ENCODE assay signal across 21 cellular contexts in the genomic region with DNA sequence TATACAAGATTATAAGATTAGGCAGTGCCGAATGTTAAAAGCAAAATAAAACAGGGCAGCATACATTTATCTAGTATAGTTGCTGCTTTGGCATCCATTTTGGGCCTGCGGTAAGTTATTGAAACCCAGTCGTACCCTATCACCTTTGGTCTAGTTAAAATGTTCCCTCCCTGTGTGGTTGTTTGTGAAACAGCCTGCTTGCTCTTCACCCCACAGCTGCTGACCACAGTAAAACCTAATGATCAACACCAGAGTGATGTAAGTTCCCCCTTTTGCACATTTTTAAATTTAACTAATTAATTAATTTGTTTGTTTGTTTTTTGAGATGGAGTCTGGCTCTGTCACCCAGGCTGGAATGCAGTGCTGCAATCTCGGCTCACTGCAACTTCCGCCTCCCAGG. TPM values are rescaled to one million over a fixed set of nuclear protein-coding genes. Genes with fewer than 3 reads are reported as not detected.
A peak's percentile ranks its signal among the peaks of the same experiment; 100 is the strongest.
DNase-seq lines count a peak whose midpoint lies in the region; ATAC-seq and TF ChIP-seq lines count a peak whose summit lies in the region.
"Had no signal": no experiment of that assay in that cellular context is flagged by ENCODE, and none has a peak within 500 bp of the region (broad histone marks: within the 10 kb centered on the region; RNA-seq: fewer than 3 reads in every experiment).

No MANE protein-coding gene starts in this region.

- H3K4me3 ChIP-seq in MM.1S (ENCODE audit: low read length) = no peak overlapping the region
- H3K4me3 ChIP-seq: A549, gastrocnemius medialis, pancreas had no signal

- TF ChIP-seq CTCF in MM.1S (IDR thresholded peaks at IDR 0.05; ENCODE audit: low read length) = no peak
- no peak for TF ChIP-seq CTCF in CD4-positive, alpha-beta T cell (IDR thresholded peaks at IDR 0.05)

- H3K79me2 ChIP-seq in MM.1S (ENCODE audit: low read length) = peaks cover 23% of the 10 kb centered on the region

- no peaks in the 10 kb centered on the region for H4K20me1 ChIP-seq in MM.1S (ENCODE audit: insufficient read depth, low read length)

- H3K27me3 Mint-ChIP-seq in stimulated activated naive CD8-positive, alpha-beta T cell treated with anti-CD3 and anti-CD28 coated beads, Interleukin-15, amount 100 ng/mL, for 72 hours = no peaks in the 10 kb centered on the region
- no peaks in the 10 kb centered on the region for H3K27me3 Mint-ChIP-seq in CD4-positive, alpha-beta T cell
- H3K27me3 Mint-ChIP-seq: brain had no signal

- no peak for DNase-seq in stimulated activated naive CD8-positive, alpha-beta T cell treated with anti-CD3 and anti-CD28 coated beads, Interleukin-15, amount 100 ng/mL, for 72 hours
- DNase-seq in stimulated activated naive CD8-positive, alpha-beta T cell treated with anti-CD3 and anti-CD28 coated beads, Interleukin-15, Interleukin-2, amounts not matched to agents 100 U/mL and 50 U/mL, for 24 hours = no peak
- peak; percentile 87 for DNase-seq in MM.1S
- DNase-seq in RKO (ENCODE audit: low spot score) = no peak
- no peak for DNase-seq in CD4-positive, alpha-beta T cell
- no peak for DNase-seq in NCI-H1048 (lab: John Stamatoyannopoulos, UW)
- DNase-seq: activated CD8-positive, alpha-beta T cell treated with anti-CD3 and anti-CD28 coated beads for 36 hours; activated gamma-delta T cell treated with Interleukin-2 at 50 U/mL for 16 hours; Calu3; effector CD4-positive, alpha-beta T cell; gastrocnemius medialis; midbrain; NCI-H2171; pancreas; trophoblast cell had no signal

- no peaks in the 10 kb centered on the region for H3K27me3 ChIP-seq in MM.1S (replicated peaks; ENCODE audit: insufficient read depth, low read length)
- H3K27me3 ChIP-seq in CD4-positive, alpha-beta T cell (ENCODE audit: control insufficient read depth, insufficient read depth, low read length) = no peaks in the 10 kb centered on the region
- H3K27me3 ChIP-seq: gastrocnemius medialis, pancreas had no signal

- no peaks in the 10 kb centered on the region for H3K9me2 ChIP-seq in MM.1S (replicated peaks; ENCODE audit: insufficient read depth, low read length)

- H3K9me3 ChIP-seq in MM.1S (replicated peaks; ENCODE audit: insufficient read depth, low read length) = 0 out of 2 replicates have a peak, but pooled peaks cover 7% of the 10 kb centered on the region
- H3K9me3 ChIP-seq in CD4-positive, alpha-beta T cell (ENCODE audit: control insufficient read depth, low read length) = no peaks in the 10 kb centered on the region
- H3K9me3 ChIP-seq: A549, gastrocnemius medialis, pancreas had no signal

- H3K4me3 Mint-ChIP-seq in stimulated activated naive CD8-positive, alpha-beta T cell treated with anti-CD3 and anti-CD28 coated beads, Interleukin-15, amount 100 ng/mL, for 72 hours = no peak overlapping the region
- H3K4me3 Mint-ChIP-seq in CD4-positive, alpha-beta T cell = no peak overlapping the region
- H3K4me3 Mint-ChIP-seq: activated CD8-positive, alpha-beta T cell treated with anti-CD3 and anti-CD28 coated beads for 36 hours; brain; T-helper 2 cell treated with Interferon-gamma antibody and Interleukin-4, amounts not matched to agents 5 μg/mL and 100 μg/mL, for 36 hours had no signal

- intact Hi-C loops in CD4-positive, alpha-beta T cell (cut with DNase I, micrococcal nuclease) = no loop called here

- no peak overlapping the region for H2AFZ ChIP-seq in MM.1S (ENCODE audit: low read length)

- H3K36me3 Mint-ChIP-seq in CD4-positive, alpha-beta T cell (ENCODE audit: low read depth) = no peaks in the 10 kb centered on the region
- H3K36me3 Mint-ChIP-seq: brain had no signal

- peaks cover 12% of the 10 kb centered on the region for H3K4me1 Mint-ChIP-seq in stimulated activated naive CD8-positive, alpha-beta T cell treated with anti-CD3 and anti-CD28 coated beads, Interleukin-15, amount 100 ng/mL, for 72 hours
- H3K4me1 Mint-ChIP-seq in CD4-positive, alpha-beta T cell (ENCODE audit: low read depth) = no peaks in the 10 kb centered on the region
- H3K4me1 Mint-ChIP-seq: brain had no signal

- peak overlapping the region; percentile 99 for H3K27ac ChIP-seq in MM.1S (ENCODE audit: low read length)
- no peak overlapping the region for H3K27ac ChIP-seq in CD4-positive, alpha-beta T cell (ENCODE audit: low read depth, low read length)
- H3K27ac ChIP-seq: A549, gastrocnemius medialis, pancreas had no signal

- no peak overlapping the region for H3K27ac Mint-ChIP-seq in stimulated activated naive CD8-positive, alpha-beta T cell treated with anti-CD3 and anti-CD28 coated beads, Interleukin-15, amount 100 ng/mL, for 72 hours
- no peak overlapping the region for H3K27ac Mint-ChIP-seq in CD4-positive, alpha-beta T cell
- H3K27ac Mint-ChIP-seq: activated CD8-positive, alpha-beta T cell treated with anti-CD3 and anti-CD28 coated beads for 36 hours; brain; T-helper 2 cell treated with Interferon-gamma antibody and Interleukin-4, amounts not matched to agents 5 μg/mL and 100 μg/mL, for 36 hours had no signal

- H3K4me1 ChIP-seq in MM.1S (ENCODE audit: low read length) = peaks cover 56% of the 10 kb centered on the region
- H3K4me1 ChIP-seq: A549, gastrocnemius medialis, pancreas had no signal

- H3K4me2 ChIP-seq in MM.1S (ENCODE audit: low read depth, low read length) = 0 out of 2 replicates have a peak overlapping the region, but pooled peaks have one; percentile 16
- H3K4me2 ChIP-seq: A549 had no signal

- peak; percentile 62 for ATAC-seq in stimulated activated naive CD8-positive, alpha-beta T cell treated with anti-CD3 and anti-CD28 coated beads, Interleukin-15, amount 100 ng/mL, for 72 hours
- ATAC-seq in stimulated activated naive CD8-positive, alpha-beta T cell treated with anti-CD3 and anti-CD28 coated beads, Interleukin-15, Interleukin-2, amounts not matched to agents 100 U/mL and 50 U/mL, for 24 hours = no peak
- peak; percentile 44 for ATAC-seq in HG02678 (IDR thresholded peaks at IDR 0.05; ENCODE audit: unreplicated experiment)
- no peak for ATAC-seq in HG03280 (IDR thresholded peaks at IDR 0.05; ENCODE audit: unreplicated experiment)
- no peak for ATAC-seq in CD4-positive, alpha-beta T cell (ENCODE audit: poor library complexity)
- ATAC-seq: A549; activated CD8-positive, alpha-beta T cell treated with anti-CD3 and anti-CD28 coated beads for 36 hours; gastrocnemius medialis; Panc1; pancreas had no signal

- POLR2A ChIA-PET in CD4-positive, alpha-beta T cell (lab: Charles Lee) = no interaction called here

- H3K9me3 Mint-ChIP-seq in stimulated activated naive CD8-positive, alpha-beta T cell treated with anti-CD3 and anti-CD28 coated beads, Interleukin-15, amount 100 ng/mL, for 72 hours = peaks cover 0 to 5% of the 10 kb centered on the region in 2 donors
- no peaks in the 10 kb centered on the region for H3K9me3 Mint-ChIP-seq in CD4-positive, alpha-beta T cell

- peaks cover 6% of the 10 kb centered on the region for H3K36me3 ChIP-seq in MM.1S (replicated peaks; ENCODE audit: insufficient read depth, low read length)
- H3K36me3 ChIP-seq: gastrocnemius medialis, pancreas had no signal

- peaks cover 44% of the 10 kb centered on the region for H3F3A ChIP-seq in MM.1S (ENCODE audit: insufficient read depth, low read length)

- peak overlapping the region; percentile 58 for H3K9ac ChIP-seq in MM.1S (ENCODE audit: low read length)

- CTCF ChIA-PET in CD4-positive, alpha-beta T cell (lab: Charles Lee) = no interaction called here

RNA-seq across cellular contexts. Expression of a gene that starts 50.3 kb away (rescaled TPM):
- total RNA-seq in CD4-positive, alpha-beta T cell = 1 to 10 TPM; 4.2 to 7.8 TPM

Comparison
In these comparisons a context has a peak if more than half of its experiments do, and no peak if none do; other contexts are left out.
1. ATAC-seq: peak in stimulated activated naive CD8-positive, alpha-beta T cell treated with anti-CD3 and anti-CD28 coated beads, Interleukin-15, amount 100 ng/mL, for 72 hours (single experiment) and HG02678 (single experiment); none in stimulated activated naive CD8-positive, alpha-beta T cell treated with anti-CD3 and anti-CD28 coated beads, Interleukin-15, Interleukin-2, amounts not matched to agents 100 U/mL and 50 U/mL, for 24 hours (single experiment), HG03280 (single experiment) and CD4-positive, alpha-beta T cell (single experiment).